In genomic region chr5:177425801-177426565, GRCh38 we compare ENCODE assay signal across 8 cellular contexts. TPM values are rescaled to one million over a fixed set of nuclear protein-coding genes. Genes with fewer than 3 reads are reported as not detected.
DNase-seq lines count a peak whose midpoint lies in the region; ATAC-seq and TF ChIP-seq lines count a peak whose summit lies in the region.

No MANE protein-coding gene starts in this region.

- intact Hi-C loops in spleen (cut with DNase I; ENCODE audit: low total_unique reads), result no loop called here

- peaks cover 0 to 15% (median 10%) of the 10 kb centered on the region in 6 donors for H3K36me3 ChIP-seq in spleen

- H3K27me3 ChIP-seq in spleen (replicated peaks in 1 of 7), result no peaks in the 10 kb centered on the region

- peak overlapping the region; percentile 95 to 99 (median 98) for H3K27ac ChIP-seq in spleen

- TF ChIP-seq POLR2A in spleen (IDR thresholded peaks at IDR 0.05), result peak in 2 of 3 donors; percentile 44 to 81

- no peak for TF ChIP-seq CTCF in spleen (IDR thresholded peaks at IDR 0.05 in 8 of 11, conservative IDR thresholded peaks at IDR 0.05 in 3 of 11)

- WGBS in spleen, 5 donors, result 0% methylated on average over 28 to 52 of the region's 52 CpGs

- no peaks in the 10 kb centered on the region for H3K9me3 ChIP-seq in spleen

- H3K4me1 ChIP-seq in spleen, result peaks cover 41 to 56% (median 50%) of the 10 kb centered on the region in 6 donors

- H3K4me3 ChIP-seq in spleen, result peak overlapping the region; percentile 34 to 88 (median 54)

- ATAC-seq in GM19043 (IDR thresholded peaks at IDR 0.05; ENCODE audit: low read depth, unreplicated experiment), result peak; percentile 70
- ATAC-seq in HG03354 (IDR thresholded peaks at IDR 0.05; ENCODE audit: poor library complexity, severe bottlenecking, unreplicated experiment), result peak; percentile 81
- peak; percentile 85 to 87 for ATAC-seq in activated CD4-positive, CD25-positive, alpha-beta regulatory T cell treated with anti-CD3 and anti-CD28 coated beads, Interleukin-2, amount 50 U/mL, for 24 hours

- DNase-seq in AG20443 (ENCODE audit: low spot score) (peak; percentile 99), NCI-H446 (lab: John Stamatoyannopoulos, UW) (peak; percentile 98 to 100), cerebellar cortex (ENCODE audit: low spot score) (peak; percentile 100), iris pigment epithelial cell (ENCODE audit: low read depth) (peak; percentile 100), spleen (peak; percentile 99)

RNA-seq across cellular contexts. Expression of gene GRK6, which starts 0.5 kb away (rescaled TPM):
- 100 to 1,000 TPM; 114 to 170 (median 149) TPM for total RNA-seq in spleen
- 10 to 100 TPM; 45.7 to 75.9 (median 55.3) TPM for polyA plus RNA-seq in spleen

RNA-seq across cellular contexts. Expression of gene F12, which starts 16.6 kb away (rescaled TPM):
- total RNA-seq in spleen, result 1 to 10 TPM in 3 of 7 donors, under 1 TPM in 4; 0.60 to 1.7 (median 0.94) TPM
- polyA plus RNA-seq in spleen, result 1 to 10 TPM; 1.1 to 2.3 (median 1.3) TPM

RNA-seq across cellular contexts. Expression of gene PRR7, which starts 20.6 kb away (rescaled TPM):
- 1 to 10 TPM in 6 of 7 donors, not detected in 1; 2.6 to 5.3 (median 4.7) TPM for total RNA-seq in spleen
- 1 to 10 TPM; 1.7 to 5.7 (median 3.9) TPM for polyA plus RNA-seq in spleen

RNA-seq across cellular contexts. Expression of gene PFN3, which starts 25.5 kb away (rescaled TPM):
- total RNA-seq in spleen, result not detected
- not detected for polyA plus RNA-seq in spleen

RNA-seq across cellular contexts. Expression of gene SLC34A1, which starts 41.7 kb away (rescaled TPM):
- under 1 TPM in 5 of 7 donors, not detected in 2; 0.13 to 0.77 (median 0.19) TPM for total RNA-seq in spleen
- polyA plus RNA-seq in spleen, result under 1 TPM in 2 of 3 donors, not detected in 1; 0.02 to 0.06 TPM

Comparison
In these comparisons a context has a peak if more than half of its experiments do, and no peak if none do; other contexts are left out.
1. Peak in every context shown above with its lines: DNase-seq, ATAC-seq, H3K4me3 ChIP-seq and H3K27ac ChIP-seq.